ENCODE assay signal across 15 cellular contexts in the genomic region with DNA sequence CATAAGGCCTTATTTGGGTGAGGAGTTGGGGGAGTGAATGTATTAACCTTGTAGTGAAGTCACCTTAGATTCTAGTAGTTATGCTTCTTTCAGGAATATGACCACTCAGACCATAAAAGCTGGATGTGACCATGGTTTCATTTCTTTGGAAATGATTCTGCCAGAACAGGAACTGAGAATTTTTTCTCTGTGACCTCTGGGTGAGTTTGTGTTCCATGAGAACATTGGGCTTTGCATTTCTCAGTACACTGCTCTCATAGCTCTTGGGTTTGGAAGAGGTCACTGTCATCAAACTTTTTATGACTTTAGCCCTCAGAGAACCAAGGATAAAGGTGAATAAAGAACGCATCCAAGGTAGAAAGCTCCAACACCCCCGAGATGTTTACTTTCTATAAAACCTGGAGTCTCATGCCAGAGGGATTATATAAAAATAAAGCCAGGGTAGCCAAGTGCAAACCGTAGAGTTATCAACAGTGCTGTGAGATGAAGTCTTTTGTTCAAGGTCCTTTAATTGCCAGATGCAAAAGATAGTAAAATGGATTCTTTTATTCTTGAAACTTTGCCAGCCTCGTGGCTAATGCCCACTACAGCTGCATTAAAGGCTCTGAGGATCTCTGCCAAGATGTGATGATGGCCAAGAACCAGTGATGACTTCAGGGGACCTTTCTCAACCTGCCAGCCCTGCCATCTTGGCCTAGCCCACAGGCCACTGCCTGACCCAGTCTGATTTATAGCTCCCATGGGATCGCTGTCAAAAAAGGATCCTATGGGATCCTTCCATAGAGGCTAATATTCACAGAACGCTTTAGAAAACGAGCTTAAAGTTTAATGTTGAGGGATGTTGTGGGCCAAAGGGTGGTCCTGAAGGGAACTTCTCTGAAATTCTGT. TPM values are rescaled to one million over a fixed set of nuclear protein-coding genes. Genes with fewer than 3 reads are reported as not detected.
DNase-seq lines count a peak whose midpoint lies in the region; ATAC-seq and TF ChIP-seq lines count a peak whose summit lies in the region.
"Had no signal": no experiment of that assay in that cellular context is flagged by ENCODE, and none has a peak within 500 bp of the region (broad histone marks: within the 10 kb centered on the region; RNA-seq: fewer than 3 reads in every experiment).

No MANE protein-coding gene starts in this region.

- no peak overlapping the region; the same call in 1 of the 2 replicates for H3K18ac ChIP-seq in IMR-90 (ENCODE audit: low read depth, low read length)

- H4K5ac ChIP-seq in IMR-90 (ENCODE audit: low read depth, low read length) = no peak overlapping the region

- H3K4me2 ChIP-seq in IMR-90 (ENCODE audit: low read depth, low read length) = no peak overlapping the region

- H2BK20ac ChIP-seq in IMR-90 (ENCODE audit: low read depth, low read length) = 0 out of 2 replicates have a peak overlapping the region, but pooled peaks have one; percentile 0

- intact Hi-C loops in IMR-90 (cut with micrococcal nuclease) (no loop called here), Panc1 (cut with micrococcal nuclease; ENCODE audit: unreplicated experiment) (no loop called here), gastrocnemius medialis (cut with DNase I; ENCODE audit: low total_unique reads) (no loop called here)

- no peak overlapping the region for H2AK5ac ChIP-seq in IMR-90 (ENCODE audit: low read depth, low read length)

- peak overlapping the region; percentile 56 for H2AK9ac ChIP-seq in IMR-90 (replicated peaks; ENCODE audit: low read depth, low read length, poor library complexity)

- H3K4me3 ChIP-seq in IMR-90 (ENCODE audit: insufficient read depth, low read depth, low read length) (no peak overlapping the region), Panc1 (ENCODE audit: low read depth in 2 of 2, low read length in 2 of 2) (no peak overlapping the region), gastroesophageal sphincter (no peak overlapping the region), gastrocnemius medialis (no peak overlapping the region)
- H3K4me3 ChIP-seq: SJCRH30 had no signal

- no peak overlapping the region for H3K27ac ChIP-seq in IMR-90 (ENCODE audit: insufficient read depth, low read length)
- H3K27ac ChIP-seq in Panc1 (ENCODE audit: low read length) = peak overlapping the region; percentile 94
- H3K27ac ChIP-seq in gastroesophageal sphincter = peak overlapping the region in 3 of 4 donors; percentile 14 to 37 (median 35)
- H3K27ac ChIP-seq in gastrocnemius medialis = peak overlapping the region; percentile 34 to 65 (median 54)
- H3K27ac ChIP-seq: SJCRH30 had no signal

- H3K9me1 ChIP-seq in IMR-90 (ENCODE audit: insufficient read depth, low read length) = peaks cover 11% of the 10 kb centered on the region; the same call in 1 of the 2 replicates

- H3K36me3 ChIP-seq in IMR-90 (ENCODE audit: control insufficient read depth, insufficient read depth, low read length) (no peaks in the 10 kb centered on the region), Panc1 (ENCODE audit: control insufficient read depth, insufficient read depth, low read length) (no peaks in the 10 kb centered on the region), gastroesophageal sphincter (no peaks in the 10 kb centered on the region), gastrocnemius medialis (no peaks in the 10 kb centered on the region)
- H3K36me3 ChIP-seq: SJCRH30 had no signal

- H3K4ac ChIP-seq in IMR-90 (ENCODE audit: low read depth, low read length) = no peak overlapping the region

- H4K20me1 ChIP-seq in IMR-90 (ENCODE audit: insufficient read depth, low read length) = no peaks in the 10 kb centered on the region

- no peak overlapping the region for H4K91ac ChIP-seq in IMR-90 (ENCODE audit: insufficient read depth, low read depth, low read length)

- TF ChIP-seq EP300 in gastroesophageal sphincter (IDR thresholded peaks at IDR 0.05) = no peak

- H3K9me3 ChIP-seq in IMR-90 (ENCODE audit: control insufficient read depth, insufficient read depth, low read length) = no peaks in the 10 kb centered on the region
- H3K9me3 ChIP-seq in Panc1 (ENCODE audit: control insufficient read depth, insufficient read depth, low read depth, low read length) = no peaks in the 10 kb centered on the region
- no peaks in the 10 kb centered on the region for H3K9me3 ChIP-seq in gastroesophageal sphincter
- H3K9me3 ChIP-seq in gastrocnemius medialis = no peaks in the 10 kb centered on the region
- H3K9me3 ChIP-seq: SJCRH30 had no signal

- H3K4me1 ChIP-seq in IMR-90 (ENCODE audit: control insufficient read depth, insufficient read depth, low read length) (peaks cover 8% of the 10 kb centered on the region), Panc1 (ENCODE audit: control insufficient read depth, insufficient read depth, low read length) (peaks cover 65% of the 10 kb centered on the region), gastroesophageal sphincter (peaks cover 0 to 20% (median 0%) of the 10 kb centered on the region in 3 donors), gastrocnemius medialis (peaks cover 4 to 9% of the 10 kb centered on the region in 2 donors)

- CTCF ChIA-PET in IMR-90 (lab: Yijun Ruan, JAX) (interaction anchor here (1.1 kb wide), 1 partner anchor 27 kb away, joined by 3 read pairs; no protein-coding TSS in a partner anchor), Panc1 (lab: Charles Lee) (no interaction called here)

- no peak overlapping the region for H3K23ac ChIP-seq in IMR-90 (ENCODE audit: low read depth, low read length)

- no peak for TF ChIP-seq RAD21 in IMR-90 (IDR thresholded peaks at IDR 0.05; ENCODE audit: low read length)

- H3K79me1 ChIP-seq in IMR-90 (ENCODE audit: low read depth in 1 of 2, low read length in 2 of 2) = no peaks in the 10 kb centered on the region

- DNase-seq in IMR-90 = peak; percentile 19
- DNase-seq in Panc1 (ENCODE audit: low read depth, low spot score) = no peak
- no peak for DNase-seq in gastrocnemius medialis
- DNase-seq in T-helper 9 cell = no peak
- DNase-seq in SKM-1 (lab: John Stamatoyannopoulos, UW; ENCODE audit: unreplicated experiment) = no peak
- DNase-seq: amniotic stem cell; effector CD4-positive, alpha-beta T cell; kidney glomerular epithelial cell; MM.1S; NCI-H524 treated with DMSO at 0.1 percent for 48 hours; nephron progenitor cell; SJCRH30; small intestine had no signal

- no peak overlapping the region for H4K8ac ChIP-seq in IMR-90 (ENCODE audit: low read depth in 2 of 2, low read length in 2 of 2)

- BruUV-seq in IMR-90 (replicated peaks; lab: Mats Ljungman, UMichigan) (no TSS peak), Panc1 (replicated peaks; lab: Mats Ljungman, UMichigan) (no TSS peak)

- POLR2A ChIA-PET in IMR-90 (lab: Charles Lee; ENCODE audit: unreplicated experiment) (interaction anchor here (0.6 to 1.0 kb wide), 2 partner anchors 28 to 74 kb away, joined by 3 to 4 read pairs; a partner anchor contains a TSS), Panc1 (lab: Charles Lee) (interaction anchor here (0.6 to 1.8 kb wide), 6 partner anchors 28 to 97 kb away, joined by 4 to 16 read pairs (median 8); a partner anchor contains a TSS)

- H3K27me3 ChIP-seq in IMR-90 (ENCODE audit: control insufficient read depth, insufficient read depth, low read length) (no peaks in the 10 kb centered on the region), Panc1 (ENCODE audit: control insufficient read depth, insufficient read depth, low read length) (no peaks in the 10 kb centered on the region), gastroesophageal sphincter (no peaks in the 10 kb centered on the region), gastrocnemius medialis (no peaks in the 10 kb centered on the region)
- H3K27me3 ChIP-seq: SJCRH30 had no signal

- no peak overlapping the region for H2BK120ac ChIP-seq in IMR-90 (ENCODE audit: low read depth, low read length)

- in situ Hi-C loops in IMR-90 (cut with MboI; ENCODE audit: low sequenced_read_pairs) (no loop called here), Panc1 (cut with HindIII; ENCODE audit: low pct_unique_long_range_greater_than_20kb, low sequenced_read_pairs) (no loop called here), gastrocnemius medialis (cut with MboI; ENCODE audit: low sequenced_read_pairs in 4 of 4) (no loop called here)

- H3K9ac ChIP-seq in IMR-90 (ENCODE audit: low read depth, low read length) = no peak overlapping the region

- H3K14ac ChIP-seq in IMR-90 (replicated peaks; ENCODE audit: low read depth, low read length) = 0 out of 2 replicates have a peak overlapping the region, but pooled peaks have one; percentile 9

- no peak overlapping the region for H2AFZ ChIP-seq in IMR-90 (replicated peaks; ENCODE audit: low read length, poor library complexity)

- no peak for ATAC-seq in IMR-90 (ENCODE audit: low read depth)
- peak; percentile 87 for ATAC-seq in Panc1
- ATAC-seq in gastroesophageal sphincter = no peak
- peak in 1 of 2 donors; percentile 41 for ATAC-seq in gastrocnemius medialis
- no peak for ATAC-seq in GM21367 (IDR thresholded peaks at IDR 0.05; ENCODE audit: unreplicated experiment)

- no peak overlapping the region for H2BK5ac ChIP-seq in IMR-90 (ENCODE audit: low read depth, low read length, poor library complexity, severe bottlenecking)

- H3K56ac ChIP-seq in IMR-90 (ENCODE audit: extremely low read depth, insufficient read depth, low read length) = no peak overlapping the region

- TF ChIP-seq POLR2A in IMR-90 (IDR thresholded peaks at IDR 0.05; ENCODE audit: low read depth, low read length) (no peak), gastroesophageal sphincter (IDR thresholded peaks at IDR 0.05) (no peak), gastrocnemius medialis (IDR thresholded peaks at IDR 0.05) (no peak)

- no peak for TF ChIP-seq CTCF in IMR-90 (conservative IDR thresholded peaks at IDR 0.05; ENCODE audit: low read depth, low read length)
- TF ChIP-seq CTCF in Panc1 (IDR thresholded peaks at IDR 0.05) = no peak
- TF ChIP-seq CTCF in gastroesophageal sphincter (IDR thresholded peaks at IDR 0.05) = no peak
- TF ChIP-seq CTCF in gastrocnemius medialis (IDR thresholded peaks at IDR 0.05 in 4 of 5, conservative IDR thresholded peaks at IDR 0.05 in 1 of 5) = no peak

- dilution Hi-C loops in IMR-90 (cut with HindIII; ENCODE audit: low sequenced_read_pairs, unreplicated experiment) = no loop called here

- no peak overlapping the region for H2BK15ac ChIP-seq in IMR-90 (ENCODE audit: low read depth, low read length)

- 80% methylated on average over 4 of the region's 7 CpGs; no CpG with 5 or more reads in 1 of the 2 experiments for WGBS in IMR-90 (ENCODE audit: extremely low coverage in 2 of 2, insufficient read length in 1 of 2), 2 experiments
- 52 to 63% methylated on average over 3 to 6 of the region's 7 CpGs for WGBS in gastroesophageal sphincter (ENCODE audit: low coverage in 1 of 2), 2 donors

RNA-seq across cellular contexts. Expression of a gene that starts 27.7 kb away (rescaled TPM):
- total RNA-seq in IMR-90 (2012; rRNA removed) = 94.1 and 98.9 TPM in 2 replicates
- polyA plus RNA-seq in IMR-90 (2012; rRNA removed) = 158 and 223 TPM in 2 replicates
- polyA plus RNA-seq in IMR-90 (2012; cell fraction: cytosol; rRNA removed) = 40.6 and 65.5 TPM in 2 replicates
- polyA plus RNA-seq in IMR-90 (2012; cell fraction: nucleus; rRNA removed; ENCODE audit: low replicate concordance) = 581 and 1,265 TPM in 2 replicates
- total RNA-seq in Panc1 (2021; ENCODE audit: unreplicated experiment) = 547 TPM
- 391 TPM for polyA plus RNA-seq in Panc1 (2012; ENCODE audit: insufficient read length)
- total RNA-seq in gastroesophageal sphincter = 100 to 1,000 TPM in 2 of 4 donors, 10 to 100 TPM in 2; 68.5 to 295 (median 130) TPM
- total RNA-seq in gastrocnemius medialis = 100 to 1,000 TPM in 1 of 4 donors, 10 to 100 TPM in 3; 33.2 to 131 (median 56.0) TPM

RNA-seq across cellular contexts. Expression of a gene that starts 50.0 kb away (rescaled TPM):
- total RNA-seq in IMR-90 (2012; rRNA removed) (31.9 and 35.0 TPM in 2 replicates), Panc1 (2021; ENCODE audit: unreplicated experiment) (64.1 TPM), gastroesophageal sphincter (10 to 100 TPM; 16.2 to 29.3 (median 24.3) TPM), gastrocnemius medialis (10 to 100 TPM; 18.3 to 33.1 (median 28.2) TPM)
- polyA plus RNA-seq in IMR-90 (2012; rRNA removed) = 37.0 and 39.4 TPM in 2 replicates
- 57.1 and 81.4 TPM in 2 replicates for polyA plus RNA-seq in IMR-90 (2012; cell fraction: cytosol; rRNA removed)
- 60.6 and 63.6 TPM in 2 replicates for polyA plus RNA-seq in IMR-90 (2012; cell fraction: nucleus; rRNA removed; ENCODE audit: low replicate concordance)
- 44.9 TPM for polyA plus RNA-seq in Panc1 (2012; ENCODE audit: insufficient read length)
